In genomic region chr6:89819336-89820130, GRCh38 we compare ENCODE assay signal across 8 cellular contexts. TPM values are rescaled to one million over a fixed set of nuclear protein-coding genes. Genes with fewer than 3 reads are reported as not detected.
DNase-seq lines count a peak whose midpoint lies in the region; ATAC-seq and TF ChIP-seq lines count a peak whose summit lies in the region.

MDN1 (minus strand) TSS chr6:89819794; CDS start chr6:89819607, 187 bp downstream.

- H4K20me1 ChIP-seq in SK-N-SH (ENCODE audit: insufficient read depth), result 0 out of 2 replicates have a peak, but pooled peaks cover 5% of the 10 kb centered on the region

- H3K9ac ChIP-seq in SK-N-SH, result peak within 1 kb of the TSS; percentile 74

- peak; percentile 98 for ATAC-seq in HG02571 (IDR thresholded peaks at IDR 0.05; ENCODE audit: unreplicated experiment)

- H3K79me2 ChIP-seq in SK-N-SH (ENCODE audit: insufficient read depth), result peaks cover 50% of the 10 kb centered on the region

- TF ChIP-seq RAD21 in SK-N-SH (IDR thresholded peaks at IDR 0.05; ENCODE audit: low read length), result no peak

- H3K4me1 ChIP-seq in SK-N-SH (ENCODE audit: control insufficient read depth in 1 of 2, insufficient read depth in 2 of 2, low read depth in 1 of 2, low read length in 1 of 2), result peaks cover 0 to 7% of the 10 kb centered on the region in 2 experiments; a peak in 1 of 4 replicates

- H2AFZ ChIP-seq in SK-N-SH (ENCODE audit: low read depth), result peak within 1 kb of the TSS; percentile 83

- 1% methylated on average over 28 of the region's 65 CpGs for WGBS in SK-N-SH (ENCODE audit: low lambda C conversion rate)

- H3K9me2 ChIP-seq in SK-N-SH, result no peaks in the 10 kb centered on the region

- no peaks in the 10 kb centered on the region for H3K9me3 ChIP-seq in SK-N-SH

- peak within 1 kb of the TSS; percentile 64 to 65 for H3K27ac ChIP-seq in SK-N-SH (ENCODE audit: low read depth in 2 of 2, low read length in 1 of 2)

- TF ChIP-seq CTCF in GM06990 (IDR thresholded peaks at IDR 0.05; ENCODE audit: insufficient read depth, low read length, poor library complexity, severe bottlenecking), result no peak
- no peak for TF ChIP-seq CTCF in SK-N-SH (IDR thresholded peaks at IDR 0.05)

- POLR2A ChIA-PET in SK-N-SH (lab: Yijun Ruan, JAX), result interaction anchor here (0.7 to 2.0 kb wide), 2 partner anchors 9 to 151 kb away, joined by 3 to 22 read pairs; partner anchors contain the start of gene CASP8AP2

- H3K27me3 ChIP-seq in GM06990 (replicated peaks; ENCODE audit: control insufficient read depth, insufficient read depth, low read length), result no peaks in the 10 kb centered on the region
- no peaks in the 10 kb centered on the region for H3K27me3 ChIP-seq in SK-N-SH (ENCODE audit: insufficient read depth)

- CTCF ChIA-PET in SK-N-SH (lab: Yijun Ruan, JAX), result interaction anchor here (0.7 to 2.8 kb wide), 7 partner anchors 10 to 448 kb away, joined by 3 to 16 read pairs (median 3); partner anchors contain the start of gene CASP8AP2

- peak within 1 kb of the TSS; percentile 80 for H3K4me3 ChIP-seq in GM06990 (replicated peaks; ENCODE audit: low read depth, low read length)
- peak within 1 kb of the TSS; percentile 80 to 87 for H3K4me3 ChIP-seq in SK-N-SH (ENCODE audit: low read depth in 2 of 2, low read length in 1 of 2)

- DNase-seq in GM06990 (ENCODE audit: extremely low read depth, insufficient read length), result peak; percentile 95
- DNase-seq in NCI-H1048 (lab: John Stamatoyannopoulos, UW), result peak; percentile 92
- DNase-seq in SK-N-SH, result peak; percentile 94
- peak; percentile 89 for DNase-seq in activated naive CD4-positive, alpha-beta T cell treated with anti-CD3 and anti-CD28 coated beads, Interleukin-2, amount 50 U/mL, for 16 hours
- DNase-seq in germinal center (ENCODE audit: low spot score), result peak; percentile 89
- peak; percentile 73 for DNase-seq in non-pigmented ciliary epithelial cell (ENCODE audit: low read depth)
- peak; percentile 97 for DNase-seq in superior temporal gyrus (ENCODE audit: extremely low spot score)

- peak within 1 kb of the TSS; percentile 92 for H3K4me2 ChIP-seq in SK-N-SH

- no peak for TF ChIP-seq EP300 in SK-N-SH (IDR thresholded peaks at IDR 0.05; ENCODE audit: borderline replicate concordance in 1 of 2, low read depth in 1 of 2, low read length in 1 of 2)

- H3K36me3 ChIP-seq in GM06990 (ENCODE audit: control insufficient read depth, insufficient read depth, low read length) (no peaks in the 10 kb centered on the region; the same call in 1 of the 2 replicates), SK-N-SH (replicated peaks in 1 of 2; ENCODE audit: control insufficient read depth in 1 of 2, insufficient read depth in 2 of 2, low read length in 1 of 2) (peaks cover 0 to 3% of the 10 kb centered on the region in 2 experiments)

- no peaks in the 10 kb centered on the region for H3F3A ChIP-seq in SK-N-SH (replicated peaks; ENCODE audit: insufficient read depth)

TF ChIP-seq in SK-N-SH, 30 proteins besides CTCF, POLR2A, EP300 and RAD21 (continues in another document):
- TF ChIP-seq FOXM1 (IDR thresholded peaks at IDR 0.05; ENCODE audit: low read depth), result no peak
- peak; percentile 87 for TF ChIP-seq USF1 (IDR thresholded peaks at IDR 0.05; ENCODE audit: borderline replicate concordance, low read depth)
- peak; percentile 82 for TF ChIP-seq TAF1 (IDR thresholded peaks at IDR 0.05; ENCODE audit: borderline replicate concordance, low read depth, low read length)
- TF ChIP-seq RCOR1 (IDR thresholded peaks at IDR 0.05; ENCODE audit: low read length), result no peak
- no peak for TF ChIP-seq MEF2A (IDR thresholded peaks at IDR 0.05; ENCODE audit: borderline replicate concordance, low read depth)
- TF ChIP-seq ZBTB33 (IDR thresholded peaks at IDR 0.05; ENCODE audit: borderline replicate concordance, low read depth), result no peak
- peak; percentile 99 for TF ChIP-seq MAX (IDR thresholded peaks at IDR 0.05; ENCODE audit: low read depth)
- no peak for TF ChIP-seq JUND (IDR thresholded peaks at IDR 0.05)
- TF ChIP-seq TEAD4 (IDR thresholded peaks at IDR 0.05; ENCODE audit: borderline replicate concordance, insufficient read depth), result no peak
- peak; percentile 71; the same call in 1 of the 2 replicates for TF ChIP-seq YY1 (IDR thresholded peaks at IDR 0.05; ENCODE audit: low read depth)
- TF ChIP-seq TCF12 (IDR thresholded peaks at IDR 0.05), result no peak
- TF ChIP-seq FOXJ3 (CRISPR knock-in tag; IDR thresholded peaks at IDR 0.05), result no peak
- peak; percentile 94 for TF ChIP-seq POLR2AphosphoS5 (IDR thresholded peaks at IDR 0.05; ENCODE audit: low read depth, low read length)
- no peak for TF ChIP-seq RFX5 (IDR thresholded peaks at IDR 0.05; ENCODE audit: low read length)
- no peak for TF ChIP-seq GATA2 (CRISPR knock-in tag; IDR thresholded peaks at IDR 0.05)
- peak; percentile 96 for TF ChIP-seq GABPA (IDR thresholded peaks at IDR 0.05; ENCODE audit: low read depth)
- no peak for TF ChIP-seq FOSL2 (IDR thresholded peaks at IDR 0.05; ENCODE audit: borderline replicate concordance, low read depth)
- TF ChIP-seq NFIC (IDR thresholded peaks at IDR 0.05; ENCODE audit: borderline replicate concordance), result no peak
- TF ChIP-seq EZH2phosphoT487 (IDR thresholded peaks at IDR 0.05; ENCODE audit: borderline replicate concordance, low read depth), result no peak
- peak; percentile 78 for TF ChIP-seq CHD2 (IDR thresholded peaks at IDR 0.05; ENCODE audit: low read length, partially characterized antibody)
- no peak; the same call in none of the 2 replicates for TF ChIP-seq USF2 (IDR thresholded peaks at IDR 0.05; ENCODE audit: borderline replicate concordance, low read depth, low read length)
- peak; percentile 90 for TF ChIP-seq PBX3 (IDR thresholded peaks at IDR 0.05)
- TF ChIP-seq MXI1 (IDR thresholded peaks at IDR 0.05; ENCODE audit: low read depth, low read length), result peak; percentile 100
- TF ChIP-seq IRF3 (IDR thresholded peaks at IDR 0.05; ENCODE audit: low read depth, low read length), result no peak
- no peak for TF ChIP-seq SMC3 (IDR thresholded peaks at IDR 0.05; ENCODE audit: low read depth, low read length)
- TF ChIP-seq NRF1 (IDR thresholded peaks at IDR 0.05; ENCODE audit: low read depth, low read length), result no peak
- peak; percentile 55; the same call in 1 of the 2 replicates for TF ChIP-seq ELF1 (IDR thresholded peaks at IDR 0.05)

RNA-seq across cellular contexts. Expression of gene MDN1, which starts in this region (rescaled TPM):
- polyA plus RNA-seq in SK-N-SH (2012; rRNA removed), result 8.5 and 8.9 TPM in 2 replicates
- 8.1 and 10.7 TPM in 2 replicates for polyA plus RNA-seq in SK-N-SH (2012; cell fraction: cytosol; rRNA removed)
- polyA plus RNA-seq in SK-N-SH (2012; cell fraction: nucleus; rRNA removed), result 31.1 and 33.6 TPM in 2 replicates

Comparison
In these comparisons a context has a peak if more than half of its experiments do, and no peak if none do; other contexts are left out.
1. Peak in every context shown above with its lines: DNase-seq, ATAC-seq, H3K4me3 ChIP-seq and H3K27ac ChIP-seq.